Comparison of ENCODE assay signal across 10 cellular contexts in the genomic region with DNA sequence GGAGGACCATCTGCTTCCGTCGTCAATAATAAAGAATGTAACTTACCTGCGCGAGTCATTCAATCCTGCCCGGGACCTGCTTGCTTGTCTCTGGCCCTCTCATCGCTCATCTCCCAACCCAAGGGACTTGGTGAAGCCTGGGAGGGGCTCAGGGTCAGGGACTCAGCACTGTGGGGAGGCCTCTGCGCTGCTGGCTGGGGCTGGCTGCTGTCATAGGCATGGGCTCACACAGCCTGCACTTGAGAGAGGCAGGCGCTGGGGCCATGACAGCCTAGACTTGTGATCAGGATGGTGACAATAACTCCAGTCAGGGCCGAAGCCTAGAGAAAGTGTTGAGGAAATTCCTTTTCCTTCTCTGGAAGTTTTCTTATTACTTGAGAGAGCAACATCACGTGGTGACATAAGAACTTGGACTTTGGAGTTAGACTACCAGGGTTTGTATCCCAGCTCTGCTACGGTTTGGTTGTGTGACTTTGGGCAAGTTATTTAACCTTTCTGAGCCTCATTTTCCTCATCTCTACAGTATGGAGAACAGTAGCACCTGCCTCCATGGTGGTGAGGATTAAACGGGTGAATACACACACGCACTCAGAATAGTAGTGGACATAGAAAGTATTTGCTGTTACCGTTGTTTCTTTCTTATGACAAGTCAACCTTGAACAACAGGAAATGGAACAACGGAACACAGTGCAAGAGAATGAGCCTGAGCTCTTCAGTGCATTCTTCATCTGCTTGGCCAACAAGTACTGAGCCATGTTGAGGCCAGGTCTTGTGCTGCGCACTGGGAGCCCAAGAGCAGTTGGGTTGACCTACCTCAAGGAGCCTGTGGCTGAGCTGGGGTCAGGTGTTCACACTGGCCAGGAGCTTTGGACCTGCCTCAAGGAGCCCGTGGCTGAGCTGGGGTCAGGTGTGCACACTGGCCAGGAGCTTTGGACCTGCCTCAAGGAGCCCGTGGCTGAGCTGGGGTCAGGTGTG.
DNase-seq lines count a peak whose midpoint lies in the region; ATAC-seq and TF ChIP-seq lines count a peak whose summit lies in the region.
"Had no signal": no experiment of that assay in that cellular context is flagged by ENCODE, and none has a peak within 500 bp of the region (broad histone marks: within the 10 kb centered on the region; RNA-seq: fewer than 3 reads in every experiment).

No MANE protein-coding gene starts in this region.

- H3K36me3 Mint-ChIP-seq in nephron progenitor cell (ENCODE audit: low read depth) = peaks cover 24% of the 10 kb centered on the region

- peak overlapping the region; percentile 13 for H3K27ac Mint-ChIP-seq in nephron progenitor cell

- ATAC-seq in GM18907 (IDR thresholded peaks at IDR 0.05; ENCODE audit: unreplicated experiment) = peak; percentile 73
- peak; percentile 86 for ATAC-seq in GM21786 (IDR thresholded peaks at IDR 0.05; ENCODE audit: unreplicated experiment)
- peak; percentile 47 for ATAC-seq in HG03558 (IDR thresholded peaks at IDR 0.05; ENCODE audit: extremely low read depth, unreplicated experiment)

- peaks cover 2% of the 10 kb centered on the region for H3K27me3 Mint-ChIP-seq in nephron progenitor cell (ENCODE audit: low read depth, poor library complexity)

- DNase-seq in nephron progenitor cell (no peak), NCI-H1417 treated with DMSO at 0.1 percent for 48 hours (lab: John Stamatoyannopoulos, UW) (no peak), anterior cingulate cortex (lab: John Stamatoyannopoulos, UW) (no peak), glomerular visceral epithelial cell (ENCODE audit: extremely low spot score) (no peak), kidney tubule cell (ENCODE audit: low spot score) (no peak)
- DNase-seq: cortex of kidney, NCI-H1436 treated with DMSO at 0.1 percent for 48 hours had no signal

- peaks cover 19% of the 10 kb centered on the region for H3K4me1 Mint-ChIP-seq in nephron progenitor cell

- TF ChIP-seq CTCF in nephron progenitor cell (IDR thresholded peaks at IDR 0.05) = no peak

- no peak overlapping the region for H3K4me3 Mint-ChIP-seq in nephron progenitor cell

- no peaks in the 10 kb centered on the region for H3K9me3 Mint-ChIP-seq in nephron progenitor cell
